15 cellular contexts compared by ENCODE assay signal in the genomic region with DNA sequence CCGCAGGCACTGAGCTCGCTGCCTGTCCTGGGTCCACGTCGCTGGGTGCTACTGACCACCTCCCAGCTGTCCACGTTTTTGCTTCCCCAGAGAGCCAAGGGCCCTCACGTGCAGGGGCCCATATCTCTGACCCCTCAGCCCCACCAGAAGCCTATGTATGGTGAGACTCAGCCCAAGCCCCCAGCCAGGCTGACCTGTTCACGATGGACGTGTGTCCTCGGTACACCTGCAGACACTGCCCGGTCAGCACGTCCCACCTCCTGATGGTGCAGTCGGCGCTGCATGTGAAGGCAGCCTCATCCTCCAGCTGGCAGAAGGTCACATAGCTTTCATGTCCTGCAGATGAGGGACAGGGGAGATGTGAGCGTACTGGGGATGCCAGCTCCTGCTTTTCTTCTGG. TPM values are rescaled to one million over a fixed set of nuclear protein-coding genes. Genes with fewer than 3 reads are reported as not detected.
"Had no signal": no experiment of that assay in that cellular context is flagged by ENCODE, and none has a peak within 500 bp of the region (broad histone marks: within the 10 kb centered on the region; RNA-seq: fewer than 3 reads in every experiment).

No MANE protein-coding gene starts in this region.

- H3K4me3 Mint-ChIP-seq: activated T-helper 1 cell treated with anti-CD3 and anti-CD28 coated beads, Interleukin-12 subunit alpha, Interleukin-12 subunit beta, Interleukin-2, Interleukin-4 antibody, amounts not matched to agents 30 ng/mL and 10 ng/mL and 1 ng/mL, durations not matched to agents 14 hours and 24 hours and 36 hours had no signal

- H3K9me3 Mint-ChIP-seq: activated T-helper 1 cell treated with anti-CD3 and anti-CD28 coated beads, Interleukin-12 subunit alpha, Interleukin-12 subunit beta, Interleukin-2, Interleukin-4 antibody, amounts not matched to agents 30 ng/mL and 10 ng/mL and 1 ng/mL, durations not matched to agents 14 hours and 24 hours and 36 hours had no signal

- H3K4me1 ChIP-seq: foreskin keratinocyte, right atrium auricular region had no signal

- H3K27ac Mint-ChIP-seq: activated T-helper 1 cell treated with anti-CD3 and anti-CD28 coated beads, Interleukin-12 subunit alpha, Interleukin-12 subunit beta, Interleukin-2, Interleukin-4 antibody, amounts not matched to agents 30 ng/mL and 10 ng/mL and 1 ng/mL, durations not matched to agents 14 hours and 24 hours and 36 hours had no signal

- ATAC-seq: left lobe of liver had no signal

- DNase-seq: activated CD4-positive, alpha-beta T cell treated with anti-CD3 and anti-CD28 coated beads for 48 hours; activated naive CD4-positive, alpha-beta T cell; aorta; dorsolateral prefrontal cortex; esophagus squamous epithelium; head of caudate nucleus; small intestine; WERI-Rb-1 had no signal

- H3K9me3 ChIP-seq: esophagus squamous epithelium, right atrium auricular region had no signal

- H3K27me3 ChIP-seq: right atrium auricular region had no signal

- FAIRE-seq: bronchial epithelial cell, small intestine had no signal

- H3K4me3 ChIP-seq: dorsolateral prefrontal cortex, esophagus squamous epithelium, right atrium auricular region had no signal

- H3K27ac ChIP-seq: dorsolateral prefrontal cortex, esophagus squamous epithelium, foreskin keratinocyte, right atrium auricular region, WERI-Rb-1 had no signal

- H3K36me3 ChIP-seq: esophagus squamous epithelium, right atrium auricular region, WERI-Rb-1 had no signal

- H3K36me3 Mint-ChIP-seq: stimulated activated naive B cell treated with anti-CD40 and anti-IgM and Interleukin-4, amounts not matched to agents 10 μg/mL and 1 μg/mL and 100 μg/mL, for 72 hours had no signal

RNA-seq across cellular contexts. Expression of a gene that starts 9.9 kb away (rescaled TPM):
- total RNA-seq: activated T-helper 1 cell treated with anti-CD3 and anti-CD28 coated beads, Interleukin-12 subunit alpha, Interleukin-12 subunit beta, Interleukin-2, Interleukin-4 antibody, amounts not matched to agents 30 ng/mL and 10 ng/mL and 1 ng/mL, durations not matched to agents 14 hours and 24 hours and 36 hours; foreskin keratinocyte; myocyte had no signal
- polyA plus RNA-seq: foreskin keratinocyte had no signal

RNA-seq across cellular contexts. Expression of a gene that starts 40.0 kb away (rescaled TPM):
- total RNA-seq: activated T-helper 1 cell treated with anti-CD3 and anti-CD28 coated beads, Interleukin-12 subunit alpha, Interleukin-12 subunit beta, Interleukin-2, Interleukin-4 antibody, amounts not matched to agents 30 ng/mL and 10 ng/mL and 1 ng/mL, durations not matched to agents 14 hours and 24 hours and 36 hours; bronchial epithelial cell; foreskin keratinocyte; left lobe of liver had no signal
- polyA plus RNA-seq: foreskin keratinocyte had no signal
